14 cellular contexts compared by ENCODE assay signal in genomic region chr18:50313031-50313607, GRCh38.
DNase-seq lines count a peak whose midpoint lies in the region; ATAC-seq lines count a peak whose summit lies in the region.
"Had no signal": no experiment of that assay in that cellular context is flagged by ENCODE, and none has a peak within 500 bp of the region (broad histone marks: within the 10 kb centered on the region; RNA-seq: fewer than 3 reads in every experiment).

No MANE protein-coding gene starts in this region.

- ATAC-seq in GM19025 (IDR thresholded peaks at IDR 0.05; ENCODE audit: low read depth, unreplicated experiment) (peak; percentile 28), HG02678 (IDR thresholded peaks at IDR 0.05; ENCODE audit: unreplicated experiment) (peak; percentile 14), HG03469 (IDR thresholded peaks at IDR 0.05; ENCODE audit: unreplicated experiment) (peak; percentile 19)
- peak; percentile 63 for ATAC-seq in stimulated activated memory B cell treated with anti-CD40 and anti-IgM and Interleukin-4, amounts not matched to agents 10 μg/mL and 1 μg/mL and 100 μg/mL, for 72 hours
- ATAC-seq: effector memory CD8-positive, alpha-beta T cell had no signal

- H3K9me3 Mint-ChIP-seq in stimulated activated memory B cell treated with anti-CD40 and anti-IgM and Interleukin-4, amounts not matched to agents 10 μg/mL and 1 μg/mL and 100 μg/mL, for 72 hours: no peaks in the 10 kb centered on the region
- H3K9me3 Mint-ChIP-seq: effector memory CD8-positive, alpha-beta T cell had no signal

- H3K27me3 Mint-ChIP-seq in stimulated activated memory B cell treated with anti-CD40 and anti-IgM and Interleukin-4, amounts not matched to agents 10 μg/mL and 1 μg/mL and 100 μg/mL, for 72 hours: no peaks in the 10 kb centered on the region

- peak overlapping the region; percentile 85 for H3K27ac Mint-ChIP-seq in stimulated activated memory B cell treated with anti-CD40 and anti-IgM and Interleukin-4, amounts not matched to agents 10 μg/mL and 1 μg/mL and 100 μg/mL, for 72 hours
- H3K27ac Mint-ChIP-seq: effector memory CD8-positive, alpha-beta T cell; T-helper 2 cell treated with Interferon-gamma antibody and Interleukin-4, amounts not matched to agents 5 μg/mL and 100 μg/mL, for 36 hours had no signal

- DNase-seq in NCI-H2171 (lab: John Stamatoyannopoulos, UW): no peak
- no peak for DNase-seq in stimulated activated CD4-positive, alpha-beta T cell treated with anti-CD3 and anti-CD28 coated beads, Interleukin-2, amount 100 ng/mL, for 24 hours
- DNase-seq in activated CD4-positive, alpha-beta T cell treated with anti-CD3 and anti-CD28 coated beads for 48 hours: no peak
- DNase-seq in stimulated activated CD4-positive, alpha-beta T cell treated with anti-CD3 and anti-CD28 coated beads, Interleukin-15, amount 100 ng/mL, for 24 hours: no peak
- DNase-seq: effector memory CD8-positive, alpha-beta T cell; mammary epithelial cell; NCI-H1417 treated with DMSO at 0.1 percent for 48 hours; NK-92 treated with Interleukin-12 subunit alpha and Interleukin-12 subunit beta, amount 100 ng/mL, for 24 hours; tibial artery had no signal

- peaks cover 63% of the 10 kb centered on the region for H3K4me1 Mint-ChIP-seq in stimulated activated memory B cell treated with anti-CD40 and anti-IgM and Interleukin-4, amounts not matched to agents 10 μg/mL and 1 μg/mL and 100 μg/mL, for 72 hours

- no peak overlapping the region for H3K4me3 Mint-ChIP-seq in stimulated activated memory B cell treated with anti-CD40 and anti-IgM and Interleukin-4, amounts not matched to agents 10 μg/mL and 1 μg/mL and 100 μg/mL, for 72 hours
- H3K4me3 Mint-ChIP-seq: effector memory CD8-positive, alpha-beta T cell; T-helper 2 cell treated with Interferon-gamma antibody and Interleukin-4, amounts not matched to agents 5 μg/mL and 100 μg/mL, for 36 hours had no signal

- no peaks in the 10 kb centered on the region for H3K36me3 Mint-ChIP-seq in stimulated activated memory B cell treated with anti-CD40 and anti-IgM and Interleukin-4, amounts not matched to agents 10 μg/mL and 1 μg/mL and 100 μg/mL, for 72 hours
